ENCODE assay signal across 9 cellular contexts in the genomic region with DNA sequence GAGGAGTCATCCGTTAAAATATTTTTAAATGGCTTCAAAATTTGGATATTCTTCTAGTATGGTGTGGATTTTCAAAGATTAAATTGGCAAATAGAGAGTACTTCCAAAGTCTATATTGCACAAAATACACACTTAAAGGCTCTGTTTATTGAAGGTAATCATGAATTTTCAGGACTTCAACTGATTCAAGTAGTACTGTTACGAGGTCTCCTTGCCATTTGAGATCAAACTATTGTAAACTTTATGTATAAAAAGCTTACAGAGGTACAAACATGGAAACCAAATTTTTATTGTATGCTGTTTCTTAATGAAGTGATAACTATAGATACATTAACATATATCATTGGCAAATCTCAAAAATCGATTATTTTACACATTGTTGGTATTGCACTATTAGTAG. TPM values are rescaled to one million over a fixed set of nuclear protein-coding genes. Genes with fewer than 3 reads are reported as not detected.
DNase-seq lines count a peak whose midpoint lies in the region; ATAC-seq and TF ChIP-seq lines count a peak whose summit lies in the region.
"Had no signal": no experiment of that assay in that cellular context is flagged by ENCODE, and none has a peak within 500 bp of the region (broad histone marks: within the 10 kb centered on the region; RNA-seq: fewer than 3 reads in every experiment).

No MANE protein-coding gene starts in this region.

- TF ChIP-seq CTCF in Panc1 (IDR thresholded peaks at IDR 0.05) (no peak), epithelial cell of esophagus (IDR thresholded peaks at IDR 0.05; ENCODE audit: insufficient read depth, low read depth, low read length, missing control alignments) (no peak), prostate gland (IDR thresholded peaks at IDR 0.05) (no peak)

- H3K36me3 ChIP-seq in ES-I3 (ENCODE audit: insufficient read depth, low read length) (no peaks in the 10 kb centered on the region), Panc1 (ENCODE audit: control insufficient read depth, insufficient read depth, low read length) (peaks cover 6% of the 10 kb centered on the region), prostate gland (no peaks in the 10 kb centered on the region)

- no peak for TF ChIP-seq POLR2A in prostate gland (IDR thresholded peaks at IDR 0.05)

- intact Hi-C loops in Panc1 (cut with micrococcal nuclease; ENCODE audit: unreplicated experiment), result loop anchor here (10.0 kb wide), 1 partner anchor 184 kb away; no protein-coding TSS in a partner anchor
- intact Hi-C loops in prostate gland (cut with DNase I), result loop anchor here (5.0 to 10.0 kb wide), 4 partner anchors 96 to 304 kb away; partner anchors contain the start of genes SHLD3, SREK1, TRAPPC13 and TRIM23

- ATAC-seq in Panc1, result no peak
- no peak for ATAC-seq in GM18511 (IDR thresholded peaks at IDR 0.05; ENCODE audit: unreplicated experiment)
- ATAC-seq: activated naive CD4-positive, alpha-beta T cell treated with anti-CD3 and anti-CD28 coated beads, Interleukin-2, amount 50 U/mL, for 72 hours had no signal

- POLR2A ChIA-PET in Panc1 (lab: Charles Lee), result interaction anchor here (0.5 to 0.6 kb wide), 2 partner anchors 24 to 123 kb away, joined by 3 to 4 read pairs; no protein-coding TSS in a partner anchor

- no TSS peak for BruUV-seq in Panc1 (replicated peaks; lab: Mats Ljungman, UMichigan)

- H3K9ac ChIP-seq in ES-I3 (ENCODE audit: low read depth, low read length), result peak overlapping the region; percentile 98; the same call in 1 of the 2 replicates

- peak overlapping the region; percentile 97 to 99; a peak in 3 of 4 replicates for H3K4me3 ChIP-seq in Panc1 (ENCODE audit: low read depth in 2 of 2, low read length in 2 of 2)
- H3K4me3 ChIP-seq in epithelial cell of esophagus (ENCODE audit: low read length), result peak overlapping the region; percentile 81
- peak overlapping the region; percentile 86 to 97 for H3K4me3 ChIP-seq in prostate gland

- peaks cover 17% of the 10 kb centered on the region; the same call in 1 of the 2 replicates for H3K4me1 ChIP-seq in ES-I3 (ENCODE audit: insufficient read depth, low read length)
- peaks cover 52% of the 10 kb centered on the region for H3K4me1 ChIP-seq in Panc1 (ENCODE audit: control insufficient read depth, insufficient read depth, low read length)
- H3K4me1 ChIP-seq in prostate gland (replicated peaks), result peaks cover 3% of the 10 kb centered on the region

- peak overlapping the region; percentile 91; the same call in 1 of the 2 replicates for H3K27ac ChIP-seq in Panc1 (ENCODE audit: low read length)
- no peak overlapping the region for H3K27ac ChIP-seq in prostate gland

- WGBS in prostate gland, result 60% methylated on average over 3 of the region's 3 CpGs

- in situ Hi-C loops in Panc1 (cut with HindIII; ENCODE audit: low pct_unique_long_range_greater_than_20kb, low sequenced_read_pairs) (no loop called here), G401 (cut with HindIII; ENCODE audit: low sequenced_read_pairs) (no loop called here)

- no peaks in the 10 kb centered on the region for H3K27me3 ChIP-seq in Panc1 (ENCODE audit: control insufficient read depth, insufficient read depth, low read length)
- H3K27me3 ChIP-seq in prostate gland (replicated peaks; ENCODE audit: insufficient read depth), result no peaks in the 10 kb centered on the region

- H3K9me3 ChIP-seq in ES-I3 (ENCODE audit: control insufficient read depth, insufficient read depth, low read length), result no peaks in the 10 kb centered on the region
- H3K9me3 ChIP-seq in Panc1 (ENCODE audit: control insufficient read depth, insufficient read depth, low read depth, low read length), result no peaks in the 10 kb centered on the region
- no peaks in the 10 kb centered on the region for H3K9me3 ChIP-seq in prostate gland

- DNase-seq in Panc1 (ENCODE audit: low read depth, low spot score) (no peak), epithelial cell of esophagus (ENCODE audit: low read depth) (no peak), prostate gland (ENCODE audit: low spot score) (no peak), G401 (ENCODE audit: low spot score) (no peak), kidney tubule cell (ENCODE audit: low spot score) (no peak), dedifferentiated amniotic fluid mesenchymal stem cell (ENCODE audit: extremely low spot score) (no peak)

- CTCF ChIA-PET in Panc1 (lab: Charles Lee), result no interaction called here

RNA-seq across cellular contexts. Expression of gene ERBIN, which starts 2.5 kb away (rescaled TPM):
- 88.4 TPM for total RNA-seq in Panc1 (2021; ENCODE audit: unreplicated experiment)
- polyA plus RNA-seq in Panc1 (2012; ENCODE audit: insufficient read length), result 21.1 TPM
- 10 to 100 TPM; 68.8 to 73.6 TPM for total RNA-seq in prostate gland
- total RNA-seq in G401 (2014; rRNA removed; shearing (Covaris generic)), result 22.7 and 23.9 TPM in 2 replicates
